In the genomic region with DNA sequence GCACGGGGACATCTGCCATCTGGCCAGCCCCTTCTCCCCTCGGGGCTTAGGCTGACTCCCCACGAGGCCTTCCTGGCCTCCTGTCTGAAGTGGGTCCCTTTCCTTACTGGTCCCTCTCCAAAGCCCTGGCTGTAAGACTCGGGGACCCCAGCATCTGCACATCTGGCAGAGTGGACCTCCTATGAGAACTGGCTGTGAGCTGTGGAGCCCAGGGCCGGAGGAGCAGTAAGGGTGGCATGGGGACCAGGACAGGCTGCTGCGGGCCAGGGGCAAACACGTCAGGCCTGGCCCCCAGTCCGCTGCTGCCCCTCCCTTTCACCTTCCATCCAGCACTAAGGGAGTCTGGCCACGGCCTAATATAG, we compare ENCODE assay signal across 22 cellular contexts.
"Had no signal": no experiment of that assay in that cellular context is flagged by ENCODE, and none has a peak within 500 bp of the region (broad histone marks: within the 10 kb centered on the region; RNA-seq: fewer than 3 reads in every experiment).

No MANE protein-coding gene starts in this region.

- H3K36me3 ChIP-seq: esophagus muscularis mucosa, gastrocnemius medialis, heart right ventricle, neutrophil, spleen, stomach, thoracic aorta, transverse colon had no signal

- FAIRE-seq: colon, keratinocyte had no signal

- H3K27ac ChIP-seq: epithelial cell of prostate, esophagus muscularis mucosa, gastrocnemius medialis, heart right ventricle, neutrophil, spleen, stomach, thoracic aorta, transverse colon had no signal

- H3K4me3 ChIP-seq: esophagus muscularis mucosa, gastrocnemius medialis, heart right ventricle, spleen, stomach, thoracic aorta, transverse colon had no signal

- H3K9me3 ChIP-seq: esophagus muscularis mucosa, gastrocnemius medialis, heart right ventricle, neutrophil, spleen, stomach, thoracic aorta, transverse colon had no signal

- DNase-seq: cerebellar nuclear complex; effector memory CD8-positive, alpha-beta T cell; gastrocnemius medialis; immature natural killer cell; mesendoderm; naive B cell; stimulated activated CD4-positive, alpha-beta T cell treated with anti-CD3 and anti-CD28 coated beads, Interleukin-15, amount 100 ng/mL, for 24 hours; stimulated activated CD4-positive, alpha-beta T cell treated with anti-CD3 and anti-CD28 coated beads, Interleukin-1b, Interleukin-23, amount 100 ng/mL, for 48 hours; stimulated activated CD4-positive, alpha-beta T cell treated with anti-CD3 and anti-CD28 coated beads, Interleukin-4, amount 100 ng/mL, for 24 hours; stimulated activated naive CD4-positive, alpha-beta T cell; stomach; substantia nigra; transverse colon had no signal

- ATAC-seq: effector memory CD8-positive, alpha-beta T cell; gastrocnemius medialis; heart right ventricle; sciatic nerve had no signal
